ENCODE assay signal across 13 cellular contexts in genomic region chr1:45607407-45608074, GRCh38. TPM values are rescaled to one million over a fixed set of nuclear protein-coding genes. Genes with fewer than 3 reads are reported as not detected.
DNase-seq lines count a peak whose midpoint lies in the region; ATAC-seq, FAIRE-seq and TF ChIP-seq lines count a peak whose summit lies in the region.
"Had no signal": no experiment of that assay in that cellular context is flagged by ENCODE, and none has a peak within 500 bp of the region (broad histone marks: within the 10 kb centered on the region; RNA-seq: fewer than 3 reads in every experiment).

No MANE protein-coding gene starts in this region.

- H3K27me3 ChIP-seq in Caco-2 (replicated peaks; ENCODE audit: control insufficient read depth, insufficient read depth, low read length) (no peaks in the 10 kb centered on the region), HepG2 (ENCODE audit: control insufficient read depth in 1 of 2, insufficient read depth in 2 of 2, low read length in 2 of 2) (no peaks in the 10 kb centered on the region)

- H3K4me2 ChIP-seq in HepG2 (ENCODE audit: low read depth, low read length): no peak overlapping the region

- TF ChIP-seq POLR2A in HepG2 (IDR thresholded peaks at IDR 0.05; ENCODE audit: insufficient read depth in 1 of 2, low read depth in 2 of 2, low read length in 2 of 2): no peak

- H3K4me1 ChIP-seq in Caco-2 (no peaks in the 10 kb centered on the region), HepG2 (ENCODE audit: insufficient read depth, low read length) (peaks cover 20% of the 10 kb centered on the region)

- H3K9me3 ChIP-seq in Caco-2: no peaks in the 10 kb centered on the region
- H3K9me3 ChIP-seq in HepG2 (ENCODE audit: low read length): no peaks in the 10 kb centered on the region
- H3K9me3 ChIP-seq: lower lobe of right lung had no signal

- H3K27ac Mint-ChIP-seq in Caco-2 (ENCODE audit: unreplicated experiment): peak overlapping the region; percentile 17
- H3K27ac Mint-ChIP-seq in activated T-helper 17 cell treated with anti-CD3 and anti-CD28 coated beads, Interleukin-2, amount 50 U/mL, for 72 hours: peak overlapping the region; percentile 50

- intact Hi-C loops in Caco-2 (cut with micrococcal nuclease; ENCODE audit: unreplicated experiment): no loop called here
- intact Hi-C loops in HepG2 (cut with micrococcal nuclease; ENCODE audit: unreplicated experiment): no loop called here

- no peaks in the 10 kb centered on the region for H3K9me3 Mint-ChIP-seq in Caco-2 (ENCODE audit: unreplicated experiment)
- H3K9me3 Mint-ChIP-seq in activated T-helper 17 cell treated with anti-CD3 and anti-CD28 coated beads, Interleukin-2, amount 50 U/mL, for 72 hours: no peaks in the 10 kb centered on the region

- no peak overlapping the region for H3K27ac ChIP-seq in HepG2 (ENCODE audit: extremely low read length, insufficient read depth, low read length)

- in situ Hi-C loops in HepG2 (cut with HindIII; ENCODE audit: extremely low pct_ligation_motif_present, low pct_unique_long_range_greater_than_20kb): no loop called here

- FAIRE-seq in HepG2 (lab: Jason Lieb, UNC): no peak
- FAIRE-seq: D721Med had no signal

- no peak for TF ChIP-seq CTCF in Caco-2 (IDR thresholded peaks at IDR 0.05; ENCODE audit: insufficient read depth in 1 of 2, low read depth in 1 of 2, low read length in 1 of 2, severe bottlenecking in 1 of 2, unreplicated experiment in 1 of 2)
- TF ChIP-seq CTCF in HepG2 (CRISPR knock-in tag; IDR thresholded peaks at IDR 0.05): no peak
- TF ChIP-seq CTCF in GM20000 (IDR thresholded peaks at IDR 0.05; ENCODE audit: extremely low read depth, missing control alignments): no peak

- H3K9ac ChIP-seq in HepG2 (ENCODE audit: insufficient read depth, low read depth, low read length): no peak overlapping the region

- no peak overlapping the region for H3K4me3 ChIP-seq in Caco-2 (ENCODE audit: low read depth, low read length)
- no peak overlapping the region for H3K4me3 ChIP-seq in HepG2 (replicated peaks in 1 of 3; ENCODE audit: insufficient read depth in 1 of 3, low read depth in 2 of 3, low read length in 3 of 3)
- H3K4me3 ChIP-seq: lower lobe of right lung had no signal

- no peak for TF ChIP-seq EP300 in HepG2 (IDR thresholded peaks at IDR 0.05; ENCODE audit: low read depth in 2 of 2, low read length in 2 of 2)
- TF ChIP-seq EP300 in HepG2 (CRISPR knock-in tag; IDR thresholded peaks at IDR 0.05; ENCODE audit: borderline replicate concordance): no peak

- no peak overlapping the region for H2AFZ ChIP-seq in HepG2 (ENCODE audit: low read length)

- 91% methylated on average over 6 of the region's 6 CpGs for WGBS in HepG2 (ENCODE audit: low lambda C conversion rate)

- H3K27me3 Mint-ChIP-seq in Caco-2 (ENCODE audit: insufficient read depth, unreplicated experiment): no peaks in the 10 kb centered on the region
- H3K27me3 Mint-ChIP-seq in activated T-helper 17 cell treated with anti-CD3 and anti-CD28 coated beads, Interleukin-2, amount 50 U/mL, for 72 hours: no peaks in the 10 kb centered on the region

- ATAC-seq in activated T-helper 17 cell treated with anti-CD3 and anti-CD28 coated beads, Interleukin-2, amount 50 U/mL, for 72 hours (replicated peaks): no peak
- ATAC-seq in HepG2 (no peak), GM21381 (IDR thresholded peaks at IDR 0.05; ENCODE audit: unreplicated experiment) (no peak), HG02623 (IDR thresholded peaks at IDR 0.05; ENCODE audit: unreplicated experiment) (no peak)

- H4K20me1 ChIP-seq in HepG2 (ENCODE audit: insufficient read depth, low read length): no peaks in the 10 kb centered on the region

- H3K4me3 Mint-ChIP-seq in Caco-2 (ENCODE audit: unreplicated experiment): no peak overlapping the region
- H3K4me3 Mint-ChIP-seq in activated T-helper 17 cell treated with anti-CD3 and anti-CD28 coated beads, Interleukin-2, amount 50 U/mL, for 72 hours: peak overlapping the region; percentile 1

- CTCF ChIA-PET in Caco-2 (lab: Charles Lee) (no interaction called here), HepG2 (lab: Yijun Ruan, JAX; ENCODE audit: low intra/inter-chr PET ratio, low total read pairs) (no interaction called here)

- H3K4me1 Mint-ChIP-seq in Caco-2 (ENCODE audit: low read depth, unreplicated experiment): no peaks in the 10 kb centered on the region
- peaks cover 24% of the 10 kb centered on the region for H3K4me1 Mint-ChIP-seq in activated T-helper 17 cell treated with anti-CD3 and anti-CD28 coated beads, Interleukin-2, amount 50 U/mL, for 72 hours

- DNase-seq in CD1c-positive myeloid dendritic cell (ENCODE audit: extremely low spot score) (peak; percentile 22), Caco-2 (no peak), HepG2 (ENCODE audit: low spot score) (no peak), GM20000 (ENCODE audit: low spot score) (no peak)
- DNase-seq: activated CD4-positive, alpha-beta T cell treated with anti-CD3 and anti-CD28 coated beads for 4 hours; lower lobe of right lung; MV-4-11; NCI-H2171 treated with DMSO at 0.1 percent for 48 hours; occipital lobe had no signal

- BruUV-seq in Caco-2 (replicated peaks; lab: Mats Ljungman, UMichigan): TSS peak; percentile 91
- TSS peak; percentile 52 for BruUV-seq in HepG2 (replicated peaks; lab: Mats Ljungman, UMichigan)

- H3K79me2 ChIP-seq in HepG2 (ENCODE audit: insufficient read depth, low read length): peaks cover 35% of the 10 kb centered on the region

- POLR2A ChIA-PET in Caco-2 (lab: Charles Lee) (no interaction called here), HepG2 (lab: Yijun Ruan, JAX) (interaction anchor here (0.6 kb wide), 1 partner anchor 64 kb away, joined by 3 read pairs; no protein-coding TSS in a partner anchor)

- H3K36me3 ChIP-seq in Caco-2 (ENCODE audit: control insufficient read depth, insufficient read depth, low read length): peaks cover 2% of the 10 kb centered on the region; the same call in 1 of the 2 replicates
- H3K36me3 ChIP-seq in HepG2 (replicated peaks in 1 of 2; ENCODE audit: control insufficient read depth in 1 of 2, insufficient read depth in 2 of 2, low read length in 2 of 2): peaks cover 25 to 76% of the 10 kb centered on the region in 2 experiments

- no peak for TF ChIP-seq RAD21 in HepG2 (CRISPR knock-in tag; IDR thresholded peaks at IDR 0.05)

- peaks cover 76% of the 10 kb centered on the region for H3K36me3 Mint-ChIP-seq in Caco-2 (ENCODE audit: insufficient read depth, unreplicated experiment)
- H3K36me3 Mint-ChIP-seq in activated T-helper 17 cell treated with anti-CD3 and anti-CD28 coated beads, Interleukin-2, amount 50 U/mL, for 72 hours (ENCODE audit: low read depth): peaks cover 97% of the 10 kb centered on the region

RNA-seq across cellular contexts. Expression of gene CCDC17, which starts 16.3 kb away (rescaled TPM):
- total RNA-seq in Caco-2 (2022): 1.9 and 2.4 TPM in 2 replicates
- 1 to 10 TPM; 4.4 to 4.7 TPM for total RNA-seq in activated T-helper 17 cell treated with anti-CD3 and anti-CD28 coated beads, Interleukin-2, amount 50 U/mL, for 72 hours
- total RNA-seq in HepG2 (2016; rRNA removed; fragmentation: Illumina TruSeq; extraction: Trizol): 0.24 and 1.5 TPM in 2 replicates
- 0.26 and 0.30 TPM in 2 replicates for total RNA-seq in HepG2 (2016; cell fraction: cytosol; rRNA removed; fragmentation: Illumina TruSeq; extraction: Trizol; ENCODE audit: low read depth)
- total RNA-seq in HepG2 (2016; cell fraction: insoluble cytoplasmic fraction; rRNA removed; fragmentation: Illumina TruSeq; extraction: Trizol): 0.18 and 1.4 TPM in 2 replicates
- total RNA-seq in HepG2 (2016; cell fraction: membrane; rRNA removed; fragmentation: Illumina TruSeq; extraction: Trizol): 0.37 and 0.41 TPM in 2 replicates
- total RNA-seq in HepG2 (2016; cell fraction: nucleus; rRNA removed; fragmentation: Illumina TruSeq; extraction: Trizol): 1.7 and 2.5 TPM in 2 replicates
- polyA plus RNA-seq in HepG2 (2011; rRNA removed): 3.2 and 3.3 TPM in 2 replicates
- 0.64 and 0.82 TPM in 2 replicates for polyA plus RNA-seq in HepG2 (2011; cell fraction: cytosol; rRNA removed)
- 23.6 and 26.7 TPM in 2 replicates for polyA plus RNA-seq in HepG2 (2011; cell fraction: nucleus; rRNA removed)
- 2.9 and 3.4 TPM in 2 replicates for polyA plus RNA-seq in HepG2 (2012)
- 0.18 and 0.35 TPM in 2 replicates for polyA plus RNA-seq in HepG2 (2016; cell fraction: cytosol; fragmentation: Illumina TruSeq; extraction: Trizol; ENCODE audit: low read depth)
- polyA plus RNA-seq in HepG2 (2016; cell fraction: insoluble cytoplasmic fraction; fragmentation: Illumina TruSeq; extraction: Trizol; ENCODE audit: low read depth): 0.20 TPM in 1 of 2 replicates, not detected in the other
- 0.13 and 0.33 TPM in 2 replicates for polyA plus RNA-seq in HepG2 (2016; cell fraction: membrane; fragmentation: Illumina TruSeq; extraction: Trizol; ENCODE audit: low read depth)
- polyA plus RNA-seq in HepG2 (2016; cell fraction: nucleus; fragmentation: Illumina TruSeq; extraction: Trizol; ENCODE audit: insufficient read depth, low read depth): 4.6 and 5.9 TPM in 2 replicates
- 4.0 and 9.6 TPM in 2 replicates for polyA minus RNA-seq in HepG2 (2011; rRNA and poly(A)+ RNA removed; ENCODE audit: low replicate concordance)
- 0.62 TPM in 1 of 2 replicates, not detected in the other for polyA minus RNA-seq in HepG2 (2011; cell fraction: cytosol; rRNA and poly(A)+ RNA removed)
- 10.6 and 12.4 TPM in 2 replicates for polyA minus RNA-seq in HepG2 (2011; cell fraction: nucleus; rRNA and poly(A)+ RNA removed)

RNA-seq across cellular contexts. Expression of gene NASP, which starts 23.7 kb away (rescaled TPM):
- total RNA-seq in Caco-2 (2022) (174 and 183 TPM in 2 replicates), HepG2 (2016; rRNA removed; fragmentation: Illumina TruSeq; extraction: Trizol) (256 and 359 TPM in 2 replicates)
- total RNA-seq in activated T-helper 17 cell treated with anti-CD3 and anti-CD28 coated beads, Interleukin-2, amount 50 U/mL, for 72 hours: 100 to 1,000 TPM; 113 to 224 TPM
- 56.5 and 57.9 TPM in 2 replicates for total RNA-seq in HepG2 (2016; cell fraction: cytosol; rRNA removed; fragmentation: Illumina TruSeq; extraction: Trizol; ENCODE audit: low read depth)
- total RNA-seq in HepG2 (2016; cell fraction: insoluble cytoplasmic fraction; rRNA removed; fragmentation: Illumina TruSeq; extraction: Trizol): 274 and 345 TPM in 2 replicates
- 59.8 and 65.7 TPM in 2 replicates for total RNA-seq in HepG2 (2016; cell fraction: membrane; rRNA removed; fragmentation: Illumina TruSeq; extraction: Trizol)
- total RNA-seq in HepG2 (2016; cell fraction: nucleus; rRNA removed; fragmentation: Illumina TruSeq; extraction: Trizol): 169 and 186 TPM in 2 replicates
- 105 and 132 TPM in 2 replicates for polyA plus RNA-seq in HepG2 (2011; rRNA removed)
- 78.7 and 83.2 TPM in 2 replicates for polyA plus RNA-seq in HepG2 (2011; cell fraction: cytosol; rRNA removed)
- polyA plus RNA-seq in HepG2 (2011; cell fraction: nucleus; rRNA removed): 94.3 and 131 TPM in 2 replicates
- polyA plus RNA-seq in HepG2 (2012): 102 and 153 TPM in 2 replicates
- polyA plus RNA-seq in HepG2 (2016; cell fraction: cytosol; fragmentation: Illumina TruSeq; extraction: Trizol; ENCODE audit: low read depth): 22.1 and 22.6 TPM in 2 replicates
- 462 and 490 TPM in 2 replicates for polyA plus RNA-seq in HepG2 (2016; cell fraction: insoluble cytoplasmic fraction; fragmentation: Illumina TruSeq; extraction: Trizol; ENCODE audit: low read depth)
- polyA plus RNA-seq in HepG2 (2016; cell fraction: membrane; fragmentation: Illumina TruSeq; extraction: Trizol; ENCODE audit: low read depth): 35.8 and 36.2 TPM in 2 replicates
- polyA plus RNA-seq in HepG2 (2016; cell fraction: nucleus; fragmentation: Illumina TruSeq; extraction: Trizol; ENCODE audit: insufficient read depth, low read depth): 327 and 350 TPM in 2 replicates
- 96.7 and 116 TPM in 2 replicates for polyA minus RNA-seq in HepG2 (2011; rRNA and poly(A)+ RNA removed; ENCODE audit: low replicate concordance)
- 68.0 and 69.6 TPM in 2 replicates for polyA minus RNA-seq in HepG2 (2011; cell fraction: cytosol; rRNA and poly(A)+ RNA removed)
- polyA minus RNA-seq in HepG2 (2011; cell fraction: nucleus; rRNA and poly(A)+ RNA removed): 86.8 and 102 TPM in 2 replicates

RNA-seq across cellular contexts. Expression of gene AKR1A1, which starts 56.9 kb away (rescaled TPM):
- total RNA-seq in Caco-2 (2022): 119 and 129 TPM in 2 replicates
- 100 to 1,000 TPM; 121 to 151 TPM for total RNA-seq in activated T-helper 17 cell treated with anti-CD3 and anti-CD28 coated beads, Interleukin-2, amount 50 U/mL, for 72 hours
- total RNA-seq in HepG2 (2016; rRNA removed; fragmentation: Illumina TruSeq; extraction: Trizol): 217 and 233 TPM in 2 replicates
- 83.2 and 92.8 TPM in 2 replicates for total RNA-seq in HepG2 (2016; cell fraction: cytosol; rRNA removed; fragmentation: Illumina TruSeq; extraction: Trizol; ENCODE audit: low read depth)
- 217 and 238 TPM in 2 replicates for total RNA-seq in HepG2 (2016; cell fraction: insoluble cytoplasmic fraction; rRNA removed; fragmentation: Illumina TruSeq; extraction: Trizol)
- 122 and 152 TPM in 2 replicates for total RNA-seq in HepG2 (2016; cell fraction: membrane; rRNA removed; fragmentation: Illumina TruSeq; extraction: Trizol)
- total RNA-seq in HepG2 (2016; cell fraction: nucleus; rRNA removed; fragmentation: Illumina TruSeq; extraction: Trizol): 126 and 130 TPM in 2 replicates
- 181 and 188 TPM in 2 replicates for polyA plus RNA-seq in HepG2 (2011; rRNA removed)
- polyA plus RNA-seq in HepG2 (2011; cell fraction: cytosol; rRNA removed): 171 and 206 TPM in 2 replicates
- 120 and 146 TPM in 2 replicates for polyA plus RNA-seq in HepG2 (2011; cell fraction: nucleus; rRNA removed)
- polyA plus RNA-seq in HepG2 (2012): 115 TPM in 2 replicates
- 68.5 and 93.5 TPM in 2 replicates for polyA plus RNA-seq in HepG2 (2016; cell fraction: cytosol; fragmentation: Illumina TruSeq; extraction: Trizol; ENCODE audit: low read depth)
- polyA plus RNA-seq in HepG2 (2016; cell fraction: insoluble cytoplasmic fraction; fragmentation: Illumina TruSeq; extraction: Trizol; ENCODE audit: low read depth): 208 and 214 TPM in 2 replicates
- 89.6 and 126 TPM in 2 replicates for polyA plus RNA-seq in HepG2 (2016; cell fraction: membrane; fragmentation: Illumina TruSeq; extraction: Trizol; ENCODE audit: low read depth)
- 233 and 234 TPM in 2 replicates for polyA plus RNA-seq in HepG2 (2016; cell fraction: nucleus; fragmentation: Illumina TruSeq; extraction: Trizol; ENCODE audit: insufficient read depth, low read depth)
- 185 and 208 TPM in 2 replicates for polyA minus RNA-seq in HepG2 (2011; rRNA and poly(A)+ RNA removed; ENCODE audit: low replicate concordance)
- 70.5 and 79.0 TPM in 2 replicates for polyA minus RNA-seq in HepG2 (2011; cell fraction: cytosol; rRNA and poly(A)+ RNA removed)
- polyA minus RNA-seq in HepG2 (2011; cell fraction: nucleus; rRNA and poly(A)+ RNA removed): 93.6 and 111 TPM in 2 replicates
